8 cellular contexts compared by ENCODE assay signal in the genomic region with DNA sequence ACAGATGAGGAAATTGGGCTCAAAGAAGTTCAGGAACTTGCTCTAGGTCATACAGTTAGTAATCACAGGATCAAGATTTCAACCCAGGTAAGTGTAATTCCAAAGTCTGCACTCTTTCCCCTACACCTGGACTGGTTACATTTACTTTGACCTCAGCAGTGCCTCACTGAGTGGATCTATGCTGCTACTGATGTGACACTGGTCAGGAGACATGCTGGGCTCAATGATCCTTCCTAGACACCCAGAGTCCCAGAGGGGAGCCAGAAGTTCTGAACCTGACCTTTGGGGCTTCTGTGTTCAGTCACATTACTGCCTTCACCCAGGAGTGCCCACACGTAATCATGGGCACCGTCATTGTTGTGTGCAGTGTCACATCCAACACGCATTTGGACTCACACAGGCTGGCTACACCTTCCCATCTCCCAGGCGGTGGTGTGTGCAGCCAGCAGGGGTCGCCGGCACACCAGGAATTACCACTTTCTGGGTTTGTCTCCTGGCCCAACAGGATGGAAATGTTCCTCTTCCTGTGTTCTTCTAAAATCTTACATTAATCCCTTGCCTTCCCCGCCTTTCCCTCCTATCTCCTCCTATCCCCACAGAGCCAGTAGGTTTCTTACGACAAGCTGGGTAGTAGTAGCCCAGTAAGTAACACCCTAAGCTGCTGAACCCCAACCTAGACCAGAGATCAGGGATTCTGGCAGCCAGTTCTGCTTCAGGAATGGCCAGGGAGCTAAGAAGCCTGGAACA. TPM values are rescaled to one million over a fixed set of nuclear protein-coding genes. Genes with fewer than 3 reads are reported as not detected.
DNase-seq lines count a peak whose midpoint lies in the region; ATAC-seq lines count a peak whose summit lies in the region.

No MANE protein-coding gene starts in this region.

- DNase-seq in DMS53 (lab: John Stamatoyannopoulos, UW) (peak; percentile 85), NCI-H82 (lab: John Stamatoyannopoulos, UW) (peak; percentile 88), memory B cell (ENCODE audit: low spot score in 2 of 2) (peak; percentile 63 to 66)
- peak; percentile 78 for DNase-seq in activated CD8-positive, alpha-beta T cell treated with anti-CD3 and anti-CD28 coated beads, Interleukin-2, amount 10 ng/mL, durations not matched to agents 7 days and 5 days
- DNase-seq in effector CD4-positive, alpha-beta T cell: peak; percentile 67
- peak; percentile 50 to 51 for DNase-seq in stimulated activated CD8-positive, alpha-beta memory T cell treated with anti-CD3 and anti-CD28 coated beads, Interleukin-15, amount 100 ng/mL, for 48 hours (ENCODE audit: low read depth in 2 of 2)

- no peak overlapping the region for H3K4me3 Mint-ChIP-seq in activated CD8-positive, alpha-beta T cell treated with anti-CD3 and anti-CD28 coated beads, Interleukin-2, amount 10 ng/mL, durations not matched to agents 7 days and 5 days
- no peak overlapping the region for H3K4me3 Mint-ChIP-seq in memory B cell

- H3K27ac Mint-ChIP-seq in activated CD8-positive, alpha-beta T cell treated with anti-CD3 and anti-CD28 coated beads, Interleukin-2, amount 10 ng/mL, durations not matched to agents 7 days and 5 days: no peak overlapping the region
- H3K27ac Mint-ChIP-seq in memory B cell: no peak overlapping the region

- CTCF ChIA-PET in activated CD8-positive, alpha-beta T cell treated with anti-CD3 and anti-CD28 coated beads, Interleukin-2, amount 10 ng/mL, durations not matched to agents 7 days and 5 days (lab: Charles Lee): interaction anchor here (0.6 to 9.5 kb wide), 25 partner anchors 8 to 1328 kb away, joined by 3 to 279 read pairs (median 4); a partner anchor contains a TSS

- no peaks in the 10 kb centered on the region for H3K9me3 Mint-ChIP-seq in activated CD8-positive, alpha-beta T cell treated with anti-CD3 and anti-CD28 coated beads, Interleukin-2, amount 10 ng/mL, durations not matched to agents 7 days and 5 days (ENCODE audit: insufficient read depth)
- no peaks in the 10 kb centered on the region for H3K9me3 Mint-ChIP-seq in memory B cell

- H3K27me3 Mint-ChIP-seq in activated CD8-positive, alpha-beta T cell treated with anti-CD3 and anti-CD28 coated beads, Interleukin-2, amount 10 ng/mL, durations not matched to agents 7 days and 5 days (ENCODE audit: low read depth): peaks cover 70% of the 10 kb centered on the region
- peaks cover 35% of the 10 kb centered on the region for H3K27me3 Mint-ChIP-seq in memory B cell

- POLR2A ChIA-PET in activated CD8-positive, alpha-beta T cell treated with anti-CD3 and anti-CD28 coated beads, Interleukin-2, amount 10 ng/mL, durations not matched to agents 7 days and 5 days (lab: Charles Lee): no interaction called here

- ATAC-seq in HG02759 (IDR thresholded peaks at IDR 0.05; ENCODE audit: unreplicated experiment): peak; percentile 65
- peak; percentile 94 for ATAC-seq in activated CD8-positive, alpha-beta T cell treated with anti-CD3 and anti-CD28 coated beads, Interleukin-2, amount 10 ng/mL, durations not matched to agents 7 days and 5 days
- peak; percentile 95 for ATAC-seq in memory B cell (ENCODE audit: low read depth)
- ATAC-seq in GM18861 (IDR thresholded peaks at IDR 0.05; ENCODE audit: unreplicated experiment): no peak

- peaks cover 8% of the 10 kb centered on the region for H3K4me1 Mint-ChIP-seq in activated CD8-positive, alpha-beta T cell treated with anti-CD3 and anti-CD28 coated beads, Interleukin-2, amount 10 ng/mL, durations not matched to agents 7 days and 5 days (ENCODE audit: low read depth)
- peaks cover 9% of the 10 kb centered on the region for H3K4me1 Mint-ChIP-seq in memory B cell

- H3K36me3 Mint-ChIP-seq in activated CD8-positive, alpha-beta T cell treated with anti-CD3 and anti-CD28 coated beads, Interleukin-2, amount 10 ng/mL, durations not matched to agents 7 days and 5 days (ENCODE audit: low read depth): no peaks in the 10 kb centered on the region
- H3K36me3 Mint-ChIP-seq in memory B cell: no peaks in the 10 kb centered on the region

RNA-seq across cellular contexts. Expression of a gene that starts 25.6 kb away (rescaled TPM):
- total RNA-seq in activated CD8-positive, alpha-beta T cell treated with anti-CD3 and anti-CD28 coated beads, Interleukin-2, amount 10 ng/mL, durations not matched to agents 7 days and 5 days: 10 to 100 TPM; 23.8 to 27.9 TPM

RNA-seq across cellular contexts. Expression of a gene that starts 25.8 kb away (rescaled TPM):
- 100 to 1,000 TPM; 241 to 247 TPM for total RNA-seq in activated CD8-positive, alpha-beta T cell treated with anti-CD3 and anti-CD28 coated beads, Interleukin-2, amount 10 ng/mL, durations not matched to agents 7 days and 5 days

RNA-seq across cellular contexts. Expression of a gene that starts 50.1 kb away (rescaled TPM):
- total RNA-seq in activated CD8-positive, alpha-beta T cell treated with anti-CD3 and anti-CD28 coated beads, Interleukin-2, amount 10 ng/mL, durations not matched to agents 7 days and 5 days: not detected
